11 cellular contexts compared by ENCODE assay signal in the genomic region with DNA sequence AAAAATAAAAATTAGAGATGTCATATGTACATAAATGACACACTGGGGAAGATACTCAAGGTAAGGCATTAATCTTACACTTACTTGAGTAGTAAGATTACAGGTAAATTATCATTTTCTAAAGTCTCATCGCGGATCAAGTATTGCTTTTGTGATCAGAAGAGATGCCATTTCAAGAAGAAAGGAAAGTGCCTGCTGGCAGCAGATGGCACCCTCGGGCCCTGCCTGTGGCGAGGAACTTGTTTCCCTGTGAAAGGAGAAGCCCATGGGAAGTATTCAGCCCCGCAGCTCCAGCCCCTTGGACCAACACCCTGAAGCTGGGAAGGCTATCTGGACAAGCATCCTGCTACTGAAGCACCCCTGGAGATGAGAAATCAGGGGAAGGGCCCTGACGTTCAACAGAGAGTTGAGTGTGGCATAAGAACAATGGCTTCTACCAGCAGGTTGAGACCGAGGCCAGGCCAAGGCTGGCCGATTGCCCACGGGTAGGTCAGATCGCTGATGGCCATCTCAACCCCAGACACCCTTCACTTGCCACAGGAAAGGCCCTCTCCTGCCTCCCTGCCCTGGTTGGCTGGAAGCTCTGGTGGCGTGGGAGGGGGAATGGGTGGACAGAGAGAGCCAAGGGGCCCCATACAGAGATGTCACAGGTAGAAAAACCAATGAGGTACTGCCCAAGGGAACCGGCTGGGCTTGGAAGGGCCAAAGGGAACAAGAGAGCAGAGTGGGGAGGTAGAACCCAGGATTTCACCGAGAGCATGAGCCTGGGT. TPM values are rescaled to one million over a fixed set of nuclear protein-coding genes. Genes with fewer than 3 reads are reported as not detected.
A peak's percentile ranks its signal among the peaks of the same experiment; 100 is the strongest.
DNase-seq lines count a peak whose midpoint lies in the region; ATAC-seq, FAIRE-seq and TF ChIP-seq lines count a peak whose summit lies in the region.
"Had no signal": no experiment of that assay in that cellular context is flagged by ENCODE, and none has a peak within 500 bp of the region (broad histone marks: within the 10 kb centered on the region; RNA-seq: fewer than 3 reads in every experiment).

No MANE protein-coding gene starts in this region.

- no peak for ATAC-seq in CD8-positive, alpha-beta T cell
- no peak for ATAC-seq in naive thymus-derived CD4-positive, alpha-beta T cell

- FAIRE-seq in urothelium cell line (lab: Jason Lieb, UNC): no peak
- FAIRE-seq: colon had no signal

- TF ChIP-seq CTCF in CD8-positive, alpha-beta T cell (IDR thresholded peaks at IDR 0.05): no peak

- H3K27me3 Mint-ChIP-seq in CD8-positive, alpha-beta T cell (ENCODE audit: low read depth): no peaks in the 10 kb centered on the region
- no peaks in the 10 kb centered on the region for H3K27me3 Mint-ChIP-seq in activated naive CD8-positive, alpha-beta T cell treated with anti-CD3 and anti-CD28 coated beads for 36 hours
- H3K27me3 Mint-ChIP-seq in naive thymus-derived CD4-positive, alpha-beta T cell: no peaks in the 10 kb centered on the region

- H3K4me1 ChIP-seq in CD8-positive, alpha-beta T cell (ENCODE audit: insufficient read depth, low read length): peaks cover 46% of the 10 kb centered on the region
- peaks cover 31 to 34% of the 10 kb centered on the region in 2 donors for H3K4me1 ChIP-seq in naive thymus-derived CD4-positive, alpha-beta T cell (ENCODE audit: control insufficient read depth in 2 of 2, insufficient read depth in 2 of 2, low read length in 2 of 2)

- CTCF ChIA-PET in CD8-positive, alpha-beta T cell (lab: Charles Lee): interaction anchor here (0.8 to 1.7 kb wide), 3 partner anchors 13 to 161 kb away, joined by 3 to 4 read pairs (median 3); no protein-coding TSS in a partner anchor
- CTCF ChIA-PET in naive thymus-derived CD4-positive, alpha-beta T cell (lab: Charles Lee): no interaction called here

- no peak overlapping the region for H3K4me3 ChIP-seq in CD8-positive, alpha-beta T cell (ENCODE audit: low read depth, low read length)
- peak overlapping the region; percentile 33 for H3K4me3 ChIP-seq in naive thymus-derived CD4-positive, alpha-beta T cell (ENCODE audit: low read length)

- H3K9me3 Mint-ChIP-seq in CD8-positive, alpha-beta T cell: no peaks in the 10 kb centered on the region
- no peaks in the 10 kb centered on the region for H3K9me3 Mint-ChIP-seq in activated naive CD8-positive, alpha-beta T cell treated with anti-CD3 and anti-CD28 coated beads for 36 hours
- H3K9me3 Mint-ChIP-seq in naive thymus-derived CD4-positive, alpha-beta T cell: peaks cover 0 to 5% (median 0%) of the 10 kb centered on the region in 11 donors
- H3K9me3 Mint-ChIP-seq: type B pancreatic cell had no signal

- H3K36me3 Mint-ChIP-seq in CD8-positive, alpha-beta T cell: no peaks in the 10 kb centered on the region
- no peaks in the 10 kb centered on the region for H3K36me3 Mint-ChIP-seq in activated naive CD8-positive, alpha-beta T cell treated with anti-CD3 and anti-CD28 coated beads for 36 hours
- H3K36me3 Mint-ChIP-seq in naive thymus-derived CD4-positive, alpha-beta T cell: peaks cover 0 to 5% (median 0%) of the 10 kb centered on the region in 5 donors
- H3K36me3 Mint-ChIP-seq: type B pancreatic cell had no signal

- peak in 1 of 7 experiments; percentile 17 for DNase-seq in CD8-positive, alpha-beta T cell
- DNase-seq in HT-29 (ENCODE audit: low spot score) (peak; percentile 23), urothelium cell line (ENCODE audit: low spot score) (no peak), NCI-H2171 treated with DMSO at 0.1 percent for 48 hours (lab: John Stamatoyannopoulos, UW) (no peak), NCI-H2081 treated with DMSO at 0.1 percent for 48 hours (lab: John Stamatoyannopoulos, UW) (no peak)
- no peak for DNase-seq in activated naive CD8-positive, alpha-beta T cell treated with anti-CD3 and anti-CD28 coated beads for 36 hours
- DNase-seq in naive thymus-derived CD4-positive, alpha-beta T cell: no peak
- DNase-seq in NK-92 treated with Interleukin-12 subunit alpha and Interleukin-12 subunit beta, amount 100 ng/mL, for 24 hours (lab: John Stamatoyannopoulos, UW): no peak

- peak overlapping the region; percentile 67 for H3K27ac ChIP-seq in CD8-positive, alpha-beta T cell (ENCODE audit: low read depth, low read length)
- H3K27ac ChIP-seq in naive thymus-derived CD4-positive, alpha-beta T cell (ENCODE audit: low read depth, low read length): peak overlapping the region; percentile 81
- H3K27ac ChIP-seq: RWPE1 had no signal

- H3K4me3 Mint-ChIP-seq in CD8-positive, alpha-beta T cell: no peak overlapping the region
- no peak overlapping the region for H3K4me3 Mint-ChIP-seq in activated naive CD8-positive, alpha-beta T cell treated with anti-CD3 and anti-CD28 coated beads for 36 hours
- peak overlapping the region in 6 of 10 donors; percentile 29 to 90 (median 53) for H3K4me3 Mint-ChIP-seq in naive thymus-derived CD4-positive, alpha-beta T cell
- H3K4me3 Mint-ChIP-seq: type B pancreatic cell had no signal

- intact Hi-C loops in CD8-positive, alpha-beta T cell (cut with DNase I, micrococcal nuclease): loop anchor here (1.0 to 5.0 kb wide), 5 partner anchors 18 to 182 kb away; partner anchors contain the start of gene MXD4 (in 1 of the 2)
- intact Hi-C loops in naive thymus-derived CD4-positive, alpha-beta T cell (cut with micrococcal nuclease): loop anchor here (1.0 to 10.0 kb wide), 5 partner anchors 74 to 257 kb away; partner anchors contain the start of gene FAM193A (in 1 of the 2)

- no peaks in the 10 kb centered on the region for H3K9me3 ChIP-seq in CD8-positive, alpha-beta T cell (ENCODE audit: low read length)
- no peaks in the 10 kb centered on the region for H3K9me3 ChIP-seq in naive thymus-derived CD4-positive, alpha-beta T cell (ENCODE audit: control insufficient read depth in 2 of 3, low read length in 3 of 3)

- POLR2A ChIA-PET in CD8-positive, alpha-beta T cell (lab: Charles Lee): interaction anchor here (0.7 to 2.2 kb wide), 5 partner anchors 9 to 132 kb away, joined by 3 to 22 read pairs (median 4); partner anchors contain the start of gene MXD4
- POLR2A ChIA-PET in naive thymus-derived CD4-positive, alpha-beta T cell (lab: Charles Lee): interaction anchor here (0.6 to 1.1 kb wide), 3 partner anchors 10 to 188 kb away, joined by 3 to 4 read pairs (median 3); partner anchors contain the start of gene RNF4

- H3K4me1 Mint-ChIP-seq in CD8-positive, alpha-beta T cell (ENCODE audit: low read depth): peaks cover 40% of the 10 kb centered on the region
- peaks cover 30% of the 10 kb centered on the region for H3K4me1 Mint-ChIP-seq in activated naive CD8-positive, alpha-beta T cell treated with anti-CD3 and anti-CD28 coated beads for 36 hours
- H3K4me1 Mint-ChIP-seq in naive thymus-derived CD4-positive, alpha-beta T cell: peaks cover 27 to 57% (median 48%) of the 10 kb centered on the region in 7 donors

- H3K27me3 ChIP-seq in CD8-positive, alpha-beta T cell (ENCODE audit: insufficient read depth, low read length): no peaks in the 10 kb centered on the region
- H3K27me3 ChIP-seq in naive thymus-derived CD4-positive, alpha-beta T cell (ENCODE audit: control insufficient read depth in 2 of 2, insufficient read depth in 2 of 2, low read length in 2 of 2): no peaks in the 10 kb centered on the region

- peak overlapping the region; percentile 99 for H3K27ac Mint-ChIP-seq in CD8-positive, alpha-beta T cell
- peak overlapping the region; percentile 88 for H3K27ac Mint-ChIP-seq in activated naive CD8-positive, alpha-beta T cell treated with anti-CD3 and anti-CD28 coated beads for 36 hours
- peak overlapping the region; percentile 73 to 100 (median 99) for H3K27ac Mint-ChIP-seq in naive thymus-derived CD4-positive, alpha-beta T cell
- H3K27ac Mint-ChIP-seq: type B pancreatic cell had no signal

- H3K36me3 ChIP-seq in CD8-positive, alpha-beta T cell (ENCODE audit: insufficient read depth, low read length): no peaks in the 10 kb centered on the region
- H3K36me3 ChIP-seq in naive thymus-derived CD4-positive, alpha-beta T cell (ENCODE audit: control insufficient read depth in 2 of 3, insufficient read depth in 3 of 3, low read length in 3 of 3): no peaks in the 10 kb centered on the region

RNA-seq across cellular contexts. Expression of gene MXD4, which starts 18.8 kb away (rescaled TPM):
- 100 to 1,000 TPM; 175 to 178 TPM for total RNA-seq in CD8-positive, alpha-beta T cell
- total RNA-seq in HT-29 (2014; rRNA removed; shearing (Covaris generic)): 41.7 and 46.8 TPM in 2 replicates
- 1 to 10 TPM in 1 of 2 experiments, under 1 TPM in 1; 0.78 to 1.2 TPM for total RNA-seq in activated naive CD8-positive, alpha-beta T cell treated with anti-CD3 and anti-CD28 coated beads for 36 hours
- 100 to 1,000 TPM in 1 of 5 experiments, 10 to 100 TPM in 4; 25.6 to 106 (median 46.0) TPM for total RNA-seq in naive thymus-derived CD4-positive, alpha-beta T cell
- 10 to 100 TPM; 18.9 to 25.4 TPM for polyA plus RNA-seq in naive thymus-derived CD4-positive, alpha-beta T cell

RNA-seq across cellular contexts. Expression of gene HAUS3, which starts 38.8 kb away (rescaled TPM):
- total RNA-seq in CD8-positive, alpha-beta T cell: 100 to 1,000 TPM; 154 TPM
- total RNA-seq in HT-29 (2014; rRNA removed; shearing (Covaris generic)): 9.7 and 10.8 TPM in 2 replicates
- total RNA-seq in activated naive CD8-positive, alpha-beta T cell treated with anti-CD3 and anti-CD28 coated beads for 36 hours: 10 to 100 TPM; 23.6 to 23.7 TPM
- total RNA-seq in naive thymus-derived CD4-positive, alpha-beta T cell: 10 to 100 TPM; 24.4 to 88.2 (median 34.1) TPM
- polyA plus RNA-seq in naive thymus-derived CD4-positive, alpha-beta T cell: 10 to 100 TPM; 18.5 to 25.9 TPM

RNA-seq across cellular contexts. Expression of gene POLN, which starts 38.8 kb away (rescaled TPM):
- 1 to 10 TPM in 1 of 2 experiments, under 1 TPM in 1; 0.89 to 1.7 TPM for total RNA-seq in CD8-positive, alpha-beta T cell
- 0.31 and 0.71 TPM in 2 replicates for total RNA-seq in HT-29 (2014; rRNA removed; shearing (Covaris generic))
- 1 to 10 TPM in 1 of 2 experiments, under 1 TPM in 1; 0.92 to 1.0 TPM for total RNA-seq in activated naive CD8-positive, alpha-beta T cell treated with anti-CD3 and anti-CD28 coated beads for 36 hours
- total RNA-seq in naive thymus-derived CD4-positive, alpha-beta T cell: 1 to 10 TPM; 2.4 to 5.4 (median 3.2) TPM
- polyA plus RNA-seq in naive thymus-derived CD4-positive, alpha-beta T cell: under 1 TPM; 0.17 to 0.95 TPM

Comparison
In these comparisons a context has a peak if more than half of its experiments do, and no peak if none do; other contexts are left out.
1. H3K4me3 Mint-ChIP-seq: peak in naive thymus-derived CD4-positive, alpha-beta T cell (6 of 10); none in CD8-positive, alpha-beta T cell (single experiment) and activated naive CD8-positive, alpha-beta T cell treated with anti-CD3 and anti-CD28 coated beads for 36 hours (single experiment).
2. RNA of gene MXD4, which starts 18.8 kb away (total RNA-seq): 175 to 178 TPM in CD8-positive, alpha-beta T cell, 41.7 to 46.8 TPM in HT-29 and 25.6 to 106 TPM in naive thymus-derived CD4-positive, alpha-beta T cell; 0.78 to 1.2 TPM in activated naive CD8-positive, alpha-beta T cell treated with anti-CD3 and anti-CD28 coated beads for 36 hours; every median in the first group is over 10 times any median in the second.
3. Peak in every context shown above with its lines, with median percentiles within 50 percentile points of each other: H3K27ac Mint-ChIP-seq.